13 cellular contexts compared by ENCODE assay signal in the genomic region with DNA sequence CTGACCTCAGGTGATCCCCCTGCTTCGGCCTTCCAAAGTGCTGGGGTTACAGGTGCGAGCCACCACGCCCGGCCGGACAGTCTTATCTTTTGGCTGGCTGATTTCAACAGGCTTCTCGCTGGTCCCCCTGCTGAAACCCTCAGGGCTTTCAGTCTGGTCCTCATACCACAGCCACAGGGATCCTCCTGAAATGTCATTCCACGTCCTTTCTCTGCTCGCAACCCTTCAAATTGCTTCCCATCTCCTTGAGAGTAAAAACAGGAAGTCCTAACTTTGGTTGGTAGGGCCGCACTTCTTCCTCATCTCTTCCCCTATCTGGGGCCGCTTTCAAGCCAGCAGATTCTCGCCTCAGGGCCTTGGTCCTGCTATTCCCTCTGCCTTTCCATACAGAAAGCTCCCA. TPM values are rescaled to one million over a fixed set of nuclear protein-coding genes. Genes with fewer than 3 reads are reported as not detected.
DNase-seq lines count a peak whose midpoint lies in the region; ATAC-seq, FAIRE-seq and TF ChIP-seq lines count a peak whose summit lies in the region.
"Had no signal": no experiment of that assay in that cellular context is flagged by ENCODE, and none has a peak within 500 bp of the region (broad histone marks: within the 10 kb centered on the region; RNA-seq: fewer than 3 reads in every experiment).

No MANE protein-coding gene starts in this region.

- peak; percentile 6 for FAIRE-seq in K562 (lab: Jason Lieb, UNC)

- no peaks in the 10 kb centered on the region for H3K9me3 ChIP-seq in K562 (replicated peaks; ENCODE audit: control insufficient read depth, insufficient read depth, low read depth, low read length)
- H3K9me3 ChIP-seq: heart right ventricle, right atrium auricular region had no signal

- no peaks in the 10 kb centered on the region for H3K9me3 Mint-ChIP-seq in osteocyte (ENCODE audit: unreplicated experiment)

- WGBS in K562 (ENCODE audit: insufficient coverage, low coverage, missing lambda C conversion rate) = 5% methylated on average over 9 of the region's 11 CpGs

- H2AFZ ChIP-seq in K562 (ENCODE audit: low read depth, low read length) = peak overlapping the region; percentile 96

- TF ChIP-seq RAD21 in K562 (CRISPR knock-in tag; conservative IDR thresholded peaks at IDR 0.05 in 1 of 2, IDR thresholded peaks at IDR 0.05 in 1 of 2) = no peak

- no TSS peak for BruUV-seq in K562 (replicated peaks; lab: Mats Ljungman, UMichigan)

- H3K36me3 ChIP-seq in K562 (ENCODE audit: control insufficient read depth, insufficient read depth, low read length) = peaks cover 16% of the 10 kb centered on the region; the same call in 2 of the 3 replicates
- H3K36me3 ChIP-seq: right atrium auricular region had no signal

- no peaks in the 10 kb centered on the region for H3K27me3 ChIP-seq in K562 (ENCODE audit: control insufficient read depth in 2 of 2, insufficient read depth in 2 of 2, low read length in 2 of 2)
- H3K27me3 ChIP-seq: heart right ventricle, right atrium auricular region had no signal

- DNase-seq in ELF-1 (ENCODE audit: low read depth, low spot score) (peak; percentile 72), NOMO-1 (lab: John Stamatoyannopoulos, UW; ENCODE audit: unreplicated experiment in 2 of 2) (peak; percentile 55 to 79), K562 (ENCODE audit: extremely low read depth in 1 of 4, low spot score in 3 of 4) (peak in 2 of 4 experiments; percentile 22 to 47), osteocyte (ENCODE audit: extremely low spot score, unreplicated experiment) (peak; percentile 49), SW 1271 (lab: John Stamatoyannopoulos, UW) (no peak), ecto neural progenitor cell (ENCODE audit: low spot score) (no peak)
- DNase-seq in activated effector memory CD4-positive, alpha-beta T cell treated with anti-CD3 and anti-CD28 coated beads, Interleukin-2, amount 50 U/mL, for 16 hours = no peak
- DNase-seq: DMS79 treated with DMSO at 0.1 percent for 48 hours; effector memory CD4-positive, alpha-beta T cell; heart right ventricle; NCI-H2171 had no signal

- peak overlapping the region; percentile 39; the same call in 1 of the 2 replicates for H3K4me2 ChIP-seq in K562 (ENCODE audit: insufficient read depth, low read length)

- peaks cover 18% of the 10 kb centered on the region for H4K20me1 ChIP-seq in K562 (replicated peaks; ENCODE audit: control insufficient read depth, insufficient read depth, low read length)

- H3K27ac ChIP-seq in K562 (ENCODE audit: extremely low read depth, low read depth, low read length) = peak overlapping the region; percentile 52; the same call in 2 of the 3 replicates

- peak overlapping the region; percentile 27 for H3K4me3 Mint-ChIP-seq in osteocyte (ENCODE audit: unreplicated experiment)

- H3K9ac ChIP-seq in K562 (ENCODE audit: insufficient read depth in 1 of 2, low read depth in 2 of 2, low read length in 2 of 2) = peak overlapping the region; percentile 37 to 47; a peak in 2 of 4 replicates

- in situ Hi-C loops in K562 (cut with MboI) = no loop called here

- POLR2A ChIA-PET in K562 (lab: Yijun Ruan, JAX) = interaction anchor here (0.6 kb wide), 1 partner anchor 50 kb away, joined by 3 read pairs; no protein-coding TSS in a partner anchor

- peaks cover 3% of the 10 kb centered on the region for H3K36me3 Mint-ChIP-seq in osteocyte (ENCODE audit: unreplicated experiment)

- H3K4me3 ChIP-seq in K562 = no peak overlapping the region
- H3K4me3 ChIP-seq: lung had no signal

- no peak for TF ChIP-seq EP300 in K562 (IDR thresholded peaks at IDR 0.05; ENCODE audit: low read length)

- peaks cover 12 to 21% of the 10 kb centered on the region in 2 experiments; a peak in 4 of 5 replicates for H3K4me1 ChIP-seq in K562 (replicated peaks in 1 of 2; ENCODE audit: control insufficient read depth in 2 of 2, insufficient read depth in 2 of 2, low read length in 2 of 2)

- CTCF ChIA-PET in K562 (lab: Yijun Ruan, JAX; ENCODE audit: low intra/inter-chr PET ratio) = interaction anchor here (0.7 kb wide), 1 partner anchor 56 kb away, joined by 3 read pairs; no protein-coding TSS in a partner anchor

- intact Hi-C loops in K562 (cut with micrococcal nuclease) = loop anchor here (5.0 to 10.0 kb wide), 3 partner anchors 51 to 296 kb away; a partner anchor contains a TSS

- TF ChIP-seq CTCF in K562 (IDR thresholded peaks at IDR 0.05 in 2 of 3, conservative IDR thresholded peaks at IDR 0.05 in 1 of 3; ENCODE audit: insufficient read depth in 2 of 3, low read depth in 1 of 3, low read length in 3 of 3) (no peak), osteocyte (IDR thresholded peaks at IDR 0.05) (no peak)

- H3K27ac Mint-ChIP-seq in osteocyte (ENCODE audit: unreplicated experiment) = no peak overlapping the region

- peaks cover 27% of the 10 kb centered on the region for H3K4me1 Mint-ChIP-seq in osteocyte (ENCODE audit: unreplicated experiment)

- no peak for TF ChIP-seq POLR2A in K562 (conservative IDR thresholded peaks at IDR 0.05)

- H3K27me3 Mint-ChIP-seq in osteocyte (ENCODE audit: unreplicated experiment) = no peaks in the 10 kb centered on the region

- no peaks in the 10 kb centered on the region for H3K9me1 ChIP-seq in K562 (ENCODE audit: control insufficient read depth, insufficient read depth, low read length)

- peaks cover 41% of the 10 kb centered on the region for H3K79me2 ChIP-seq in K562 (ENCODE audit: control insufficient read depth, insufficient read depth, low read length)

- ATAC-seq in K562 = no peak
- ATAC-seq: heart right ventricle had no signal

TF ChIP-seq in K562, 482 proteins besides CTCF, POLR2A, EP300 and RAD21 (continues in another document):
- TF ChIP-seq ADNP (tag; IDR thresholded peaks at IDR 0.05) (no peak; the same call in 1 of the 2 replicates), TAF1 (IDR thresholded peaks at IDR 0.05; ENCODE audit: control insufficient read depth, extremely low read depth, insufficient read depth, low read length, severe bottlenecking) (no peak), ELF4 (CRISPR knock-in tag; IDR thresholded peaks at IDR 0.05) (no peak), RBM15 (IDR thresholded peaks at IDR 0.05; ENCODE audit: insufficient read depth, low read length) (no peak), GTF2F1 (IDR thresholded peaks at IDR 0.05; ENCODE audit: low read depth, low read length) (no peak), ZNF217 (CRISPR knock-in tag; IDR thresholded peaks at IDR 0.05) (no peak), ARID1B (IDR thresholded peaks at IDR 0.05) (0 out of 2 replicates have a peak, but pooled peaks have one; percentile 6), PTRF (tag; IDR thresholded peaks at IDR 0.05) (no peak), HNRNPUL1 (IDR thresholded peaks at IDR 0.05; ENCODE audit: low read length) (no peak), ETV6 (IDR thresholded peaks at IDR 0.05; ENCODE audit: borderline replicate concordance in 1 of 2, low read depth in 2 of 2, low read length in 1 of 2) (0 out of 4 replicates have a peak, but pooled peaks of 1 of the 2 experiments have one; percentile 46), ETV6 (CRISPR knock-in tag; IDR thresholded peaks at IDR 0.05; ENCODE audit: borderline replicate concordance) (no peak), MBD2 (IDR thresholded peaks at IDR 0.05; ENCODE audit: borderline replicate concordance, low read depth) (no peak)
- TF ChIP-seq, protein P1, sequence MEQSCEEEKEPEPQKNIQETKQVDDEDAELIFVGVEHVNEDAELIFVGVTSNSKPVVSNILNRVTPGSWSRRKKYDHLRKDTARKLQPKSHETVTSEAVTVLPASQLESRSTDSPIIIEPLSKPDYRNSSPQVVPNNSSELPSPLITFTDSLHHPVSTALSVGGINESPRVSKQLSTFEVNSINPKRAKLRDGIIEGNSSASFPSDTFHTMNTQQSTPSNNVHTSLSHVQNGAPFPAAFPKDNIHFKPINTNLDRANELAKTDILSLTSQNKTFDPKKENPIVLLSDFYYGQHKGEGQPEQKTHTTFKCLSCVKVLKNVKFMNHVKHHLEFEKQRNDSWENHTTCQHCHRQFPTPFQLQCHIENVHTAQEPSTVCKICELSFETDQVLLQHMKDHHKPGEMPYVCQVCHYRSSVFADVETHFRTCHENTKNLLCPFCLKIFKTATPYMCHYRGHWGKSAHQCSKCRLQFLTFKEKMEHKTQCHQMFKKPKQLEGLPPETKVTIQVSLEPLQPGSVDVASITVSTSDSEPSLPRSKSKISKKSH (CRISPR knock-in tag; IDR thresholded peaks at IDR 0.05) = no peak
- TF ChIP-seq, protein P2, sequence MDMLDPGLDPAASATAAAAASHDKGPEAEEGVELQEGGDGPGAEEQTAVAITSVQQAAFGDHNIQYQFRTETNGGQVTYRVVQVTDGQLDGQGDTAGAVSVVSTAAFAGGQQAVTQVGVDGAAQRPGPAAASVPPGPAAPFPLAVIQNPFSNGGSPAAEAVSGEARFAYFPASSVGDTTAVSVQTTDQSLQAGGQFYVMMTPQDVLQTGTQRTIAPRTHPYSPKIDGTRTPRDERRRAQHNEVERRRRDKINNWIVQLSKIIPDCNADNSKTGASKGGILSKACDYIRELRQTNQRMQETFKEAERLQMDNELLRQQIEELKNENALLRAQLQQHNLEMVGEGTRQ (CRISPR knock-in tag; IDR thresholded peaks at IDR 0.05) = no peak

RNA-seq across cellular contexts. Expression of a gene that starts 1.4 kb away (rescaled TPM):
- 40.4 and 84.2 TPM in 2 replicates for total RNA-seq in K562 (2011; cell fraction: chromatin; rRNA removed; ENCODE audit: low replicate concordance)
- total RNA-seq in K562 (2011; cell fraction: nucleolus; rRNA removed) = 26.8 and 29.9 TPM in 2 replicates
- total RNA-seq in K562 (2011; cell fraction: nucleoplasm; rRNA removed) = 50.8 and 86.8 TPM in 2 replicates
- total RNA-seq in K562 (2014; rRNA removed) = 48.3 and 52.6 TPM in 2 replicates
- total RNA-seq in K562 (2014; rRNA removed; fragmentation: Illumina TruSeq; extraction: Trizol) = 70.6 and 78.4 TPM in 2 replicates
- total RNA-seq in K562 (2015; rRNA removed; fragmentation: Illumina TruSeq; extraction: Trizol) = 91.8 and 94.4 TPM in 2 replicates
- 70.4 and 74.7 TPM in 2 replicates for total RNA-seq in K562 (2021)
- polyA plus RNA-seq in K562 (2011; rRNA removed) = 62.8 and 85.9 TPM in 2 replicates
- 21.4 and 31.9 TPM in 2 replicates for polyA plus RNA-seq in K562 (2011; cell fraction: cytosol; rRNA removed)
- polyA plus RNA-seq in K562 (2011; cell fraction: nucleus; rRNA removed) = 30.5 and 39.5 TPM in 2 replicates
- polyA plus RNA-seq in K562 (2012) = 51.1 and 51.6 TPM in 2 replicates
- polyA plus RNA-seq in K562 (2014; fragmentation: Illumina TruSeq; extraction: Trizol) = 66.0 and 70.1 TPM in 2 replicates
- 10 to 100 TPM; 27.2 to 37.4 TPM for polyA plus RNA-seq in K562 (2014; fragmentation: Nextera tagmentation; extraction: Ambion mirVana)
- polyA plus RNA-seq in K562 (2014; rRNA removed) = 51.8 and 52.8 TPM in 2 replicates
- polyA minus RNA-seq in K562 (2011; rRNA and poly(A)+ RNA removed) = 113 and 122 TPM in 2 replicates
- polyA minus RNA-seq in K562 (2011; cell fraction: cytosol; rRNA and poly(A)+ RNA removed) = 46.9 and 70.5 TPM in 2 replicates
- polyA minus RNA-seq in K562 (2011; cell fraction: nucleus; rRNA and poly(A)+ RNA removed) = 28.0 and 46.1 TPM in 2 replicates
- 40.8 and 43.2 TPM in 2 replicates for total RNA-seq in osteocyte

Comparison
In these comparisons a context has a peak if more than half of its experiments do, and no peak if none do; other contexts are left out.
1. DNase-seq: peak in ELF-1 (single experiment), NOMO-1 (2 of 2) and osteocyte (single experiment); none in SW 1271 (0 of 2), ecto neural progenitor cell (single experiment) and activated effector memory CD4-positive, alpha-beta T cell treated with anti-CD3 and anti-CD28 coated beads, Interleukin-2, amount 50 U/mL, for 16 hours (single experiment).